In genomic region chr4:121829511-121829910, GRCh38 we compare ENCODE assay signal across 15 cellular contexts. TPM values are rescaled to one million over a fixed set of nuclear protein-coding genes. Genes with fewer than 3 reads are reported as not detected.
A peak's percentile ranks its signal among the peaks of the same experiment; 100 is the strongest.
DNase-seq lines count a peak whose midpoint lies in the region; ATAC-seq, FAIRE-seq and TF ChIP-seq lines count a peak whose summit lies in the region.
"Had no signal": no experiment of that assay in that cellular context is flagged by ENCODE, and none has a peak within 500 bp of the region (broad histone marks: within the 10 kb centered on the region; RNA-seq: fewer than 3 reads in every experiment).

No MANE protein-coding gene starts in this region.

- no peak overlapping the region for H2BK15ac ChIP-seq in neuronal stem cell (ENCODE audit: low read length)

- TF ChIP-seq CTCF in AG10803 (conservative IDR thresholded peaks at IDR 0.05; ENCODE audit: low read length) (no peak), K562 (IDR thresholded peaks at IDR 0.05 in 2 of 3, conservative IDR thresholded peaks at IDR 0.05 in 1 of 3; ENCODE audit: insufficient read depth in 2 of 3, low read depth in 1 of 3, low read length in 3 of 3) (no peak), PC-3 (conservative IDR thresholded peaks at IDR 0.05; ENCODE audit: low read depth, low read length) (no peak), foreskin keratinocyte (conservative IDR thresholded peaks at IDR 0.05) (no peak)

- H2BK12ac ChIP-seq in neuronal stem cell (ENCODE audit: low read length): no peak overlapping the region

- H2AK5ac ChIP-seq in neuronal stem cell (ENCODE audit: low read depth, low read length): no peak overlapping the region

- H2BK120ac ChIP-seq in neuronal stem cell (ENCODE audit: low read depth, low read length): no peak overlapping the region

- H3K9me1 ChIP-seq in K562 (ENCODE audit: control insufficient read depth, insufficient read depth, low read length): no peaks in the 10 kb centered on the region

- H3K27ac Mint-ChIP-seq in effector memory CD8-positive, alpha-beta T cell: no peak overlapping the region
- H3K27ac Mint-ChIP-seq: CD4-positive, CD25-positive, alpha-beta regulatory T cell; H9 had no signal

- H3K9me3 ChIP-seq in GM23248 (ENCODE audit: low read depth) (no peaks in the 10 kb centered on the region), K562 (replicated peaks; ENCODE audit: control insufficient read depth, insufficient read depth, low read depth, low read length) (no peaks in the 10 kb centered on the region), neuronal stem cell (replicated peaks in 1 of 2; ENCODE audit: control insufficient read depth in 2 of 2, insufficient read depth in 1 of 2, low read depth in 1 of 2, low read length in 2 of 2) (no peaks in the 10 kb centered on the region), PC-3 (ENCODE audit: low read length) (no peaks in the 10 kb centered on the region)
- H3K9me3 ChIP-seq: BLaER1 treated with 17β-estradiol and CSF1 and Interleukin-3, amounts not matched to agents 10 nM and 100 nM had no signal

- no peak overlapping the region for H2AFZ ChIP-seq in GM23248
- no peak overlapping the region for H2AFZ ChIP-seq in K562 (ENCODE audit: low read depth, low read length)
- H2AFZ ChIP-seq in neuronal stem cell (ENCODE audit: low read length): no peak overlapping the region
- no peak overlapping the region for H2AFZ ChIP-seq in PC-3 (ENCODE audit: low read length)

- in situ Hi-C loops in GM23248 (cut with MboI) (no loop called here), K562 (cut with MboI) (no loop called here)

- peaks cover 13% of the 10 kb centered on the region for H3K4me1 ChIP-seq in GM23248 (ENCODE audit: insufficient read depth)
- H3K4me1 ChIP-seq in K562 (replicated peaks in 1 of 2; ENCODE audit: control insufficient read depth in 2 of 2, insufficient read depth in 2 of 2, low read length in 2 of 2): peaks cover 0 to 10% of the 10 kb centered on the region in 2 experiments; a peak in 2 of 5 replicates
- H3K4me1 ChIP-seq in neuronal stem cell (ENCODE audit: control insufficient read depth in 2 of 2, insufficient read depth in 1 of 2, low read depth in 1 of 2, low read length in 2 of 2): no peaks in the 10 kb centered on the region
- H3K4me1 ChIP-seq in PC-3 (ENCODE audit: insufficient read depth, low read length): peaks cover 6% of the 10 kb centered on the region
- H3K4me1 ChIP-seq in foreskin keratinocyte: peaks cover 8% of the 10 kb centered on the region

- H3K23ac ChIP-seq in neuronal stem cell (ENCODE audit: low read depth, low read length, poor library complexity): no peak overlapping the region

- TF ChIP-seq POLR2A in K562 (conservative IDR thresholded peaks at IDR 0.05): no peak

- H2BK5ac ChIP-seq in neuronal stem cell (ENCODE audit: low read length): no peak overlapping the region

- no peaks in the 10 kb centered on the region for H3K27me3 Mint-ChIP-seq in effector memory CD8-positive, alpha-beta T cell
- H3K27me3 Mint-ChIP-seq: CD4-positive, CD25-positive, alpha-beta regulatory T cell had no signal

- H3F3A ChIP-seq in GM23248 (ENCODE audit: insufficient read depth): no peaks in the 10 kb centered on the region; the same call in 1 of the 2 replicates
- H3F3A ChIP-seq in PC-3 (ENCODE audit: low read length, unreplicated experiment): no peaks in the 10 kb centered on the region

- H3K9me3 Mint-ChIP-seq in effector memory CD8-positive, alpha-beta T cell: no peaks in the 10 kb centered on the region
- H3K9me3 Mint-ChIP-seq: CD4-positive, CD25-positive, alpha-beta regulatory T cell; H9 had no signal

- CTCF ChIA-PET in K562 (lab: Yijun Ruan, JAX; ENCODE audit: low intra/inter-chr PET ratio): interaction anchor here (0.6 kb wide), 1 partner anchor 312 kb away, joined by 3 read pairs; no protein-coding TSS in a partner anchor
- CTCF ChIA-PET in PC-3 (lab: Charles Lee): no interaction called here

- H4K20me1 ChIP-seq in GM23248 (ENCODE audit: insufficient read depth) (no peaks in the 10 kb centered on the region), K562 (replicated peaks; ENCODE audit: control insufficient read depth, insufficient read depth, low read length) (no peaks in the 10 kb centered on the region), PC-3 (ENCODE audit: low read length) (no peaks in the 10 kb centered on the region)
- H4K20me1 ChIP-seq: BLaER1 treated with 17β-estradiol and CSF1 and Interleukin-3, amounts not matched to agents 10 nM and 100 nM had no signal

- POLR2A ChIA-PET in K562 (lab: Yijun Ruan, JAX): no interaction called here
- POLR2A ChIA-PET in PC-3 (lab: Charles Lee; ENCODE audit: unreplicated experiment): no interaction called here

- no peak for TF ChIP-seq EP300 in K562 (IDR thresholded peaks at IDR 0.05; ENCODE audit: low read length)

- FAIRE-seq in K562 (lab: Jason Lieb, UNC): no peak
- FAIRE-seq: GM12891 had no signal

- WGBS in GM23248 (ENCODE audit: low coverage in 1 of 2, low lambda C conversion rate in 2 of 2, missing lambda C conversion rate in 2 of 2), 2 experiments: 87 to 93% methylated on average over 5 of the region's 5 CpGs
- 83% methylated on average over 5 of the region's 5 CpGs for WGBS in K562 (ENCODE audit: insufficient coverage, low coverage, missing lambda C conversion rate)
- WGBS in neuronal stem cell (ENCODE audit: extremely low coverage in 2 of 2, insufficient read length in 2 of 2, insufficient replicate concordance in 1 of 2), 2 donors: no CpG with 5 or more reads among the region's 5 CpGs

- H3K27ac ChIP-seq in GM23248: no peak overlapping the region
- H3K27ac ChIP-seq in K562 (ENCODE audit: extremely low read depth, low read depth, low read length): no peak overlapping the region
- H3K27ac ChIP-seq in neuronal stem cell (replicated peaks; ENCODE audit: low read length): no peak overlapping the region
- no peak overlapping the region for H3K27ac ChIP-seq in PC-3 (ENCODE audit: low read length)
- H3K27ac ChIP-seq in foreskin keratinocyte: no peak overlapping the region
- H3K27ac ChIP-seq: BLaER1 treated with 17β-estradiol and CSF1 and Interleukin-3, amounts not matched to agents 10 nM and 100 nM had no signal

- no peak overlapping the region for H3K18ac ChIP-seq in neuronal stem cell (ENCODE audit: low read length)

- H3K4me2 ChIP-seq in GM23248 (ENCODE audit: unreplicated experiment) (no peak overlapping the region), K562 (ENCODE audit: insufficient read depth, low read length) (no peak overlapping the region), neuronal stem cell (ENCODE audit: insufficient read depth, low read length, poor library complexity, severe bottlenecking) (no peak overlapping the region), PC-3 (ENCODE audit: low read length) (no peak overlapping the region)
- H3K4me2 ChIP-seq: BLaER1 treated with 17β-estradiol and CSF1 and Interleukin-3, amounts not matched to agents 10 nM and 100 nM had no signal

- no peaks in the 10 kb centered on the region for H3K27me3 ChIP-seq in GM23248 (replicated peaks; ENCODE audit: insufficient read depth)
- no peaks in the 10 kb centered on the region for H3K27me3 ChIP-seq in K562 (ENCODE audit: control insufficient read depth in 2 of 2, insufficient read depth in 2 of 2, low read length in 2 of 2)
- H3K27me3 ChIP-seq in neuronal stem cell (ENCODE audit: control insufficient read depth in 3 of 3, insufficient read depth in 3 of 3, low read depth in 1 of 3, low read length in 3 of 3): no peaks in the 10 kb centered on the region
- H3K27me3 ChIP-seq in PC-3 (ENCODE audit: low read length): no peaks in the 10 kb centered on the region
- H3K27me3 ChIP-seq in foreskin keratinocyte: no peaks in the 10 kb centered on the region
- H3K27me3 ChIP-seq: BLaER1 treated with 17β-estradiol and CSF1 and Interleukin-3, amounts not matched to agents 10 nM and 100 nM had no signal

- H3K9ac ChIP-seq in GM23248 (no peak overlapping the region), K562 (ENCODE audit: insufficient read depth in 1 of 2, low read depth in 2 of 2, low read length in 2 of 2) (no peak overlapping the region; a peak in 1 of 4 replicates), neuronal stem cell (ENCODE audit: low read depth, low read length, poor library complexity) (no peak overlapping the region), PC-3 (ENCODE audit: low read length) (no peak overlapping the region)
- H3K9ac ChIP-seq: BLaER1 treated with 17β-estradiol and CSF1 and Interleukin-3, amounts not matched to agents 10 nM and 100 nM had no signal

- peak overlapping the region; percentile 3 for H4K8ac ChIP-seq in neuronal stem cell (ENCODE audit: low read depth, low read length)

- intact Hi-C loops in K562 (cut with micrococcal nuclease) (no loop called here), PC-3 (cut with micrococcal nuclease) (no loop called here), cardiac septum (cut with DNase I) (no loop called here)

- H3K36me3 ChIP-seq in GM23248 (ENCODE audit: low read depth): peaks cover 41% of the 10 kb centered on the region
- peaks cover 9% of the 10 kb centered on the region; the same call in 1 of the 3 replicates for H3K36me3 ChIP-seq in K562 (ENCODE audit: control insufficient read depth, insufficient read depth, low read length)
- H3K36me3 ChIP-seq in neuronal stem cell (replicated peaks in 1 of 2; ENCODE audit: control insufficient read depth in 2 of 2, insufficient read depth in 2 of 2, low read length in 2 of 2): peaks cover 0 to 79% of the 10 kb centered on the region in 2 donors
- no peaks in the 10 kb centered on the region for H3K36me3 ChIP-seq in PC-3 (ENCODE audit: low read depth, low read length)

- no TSS peak for BruUV-seq in K562 (replicated peaks; lab: Mats Ljungman, UMichigan)
- no TSS peak for BruUV-seq in PC-3 (replicated peaks; lab: Mats Ljungman, UMichigan)

- H3K79me1 ChIP-seq in neuronal stem cell (ENCODE audit: low read depth, low read length): no peaks in the 10 kb centered on the region

- H3K4me3 Mint-ChIP-seq in effector memory CD8-positive, alpha-beta T cell: no peak overlapping the region
- H3K4me3 Mint-ChIP-seq: CD4-positive, CD25-positive, alpha-beta regulatory T cell; H9 had no signal

- H3K4ac ChIP-seq in neuronal stem cell (ENCODE audit: low read length): no peak overlapping the region

- H3K36me3 Mint-ChIP-seq in effector memory CD8-positive, alpha-beta T cell (ENCODE audit: insufficient read depth): peaks cover 12% of the 10 kb centered on the region

- H3K4me3 ChIP-seq in AG10803 (ENCODE audit: low read length) (no peak overlapping the region), GM23248 (no peak overlapping the region), K562 (no peak overlapping the region), neuronal stem cell (ENCODE audit: low read length in 2 of 2) (no peak overlapping the region), PC-3 (ENCODE audit: low read length) (no peak overlapping the region)
- H3K4me3 ChIP-seq: BLaER1 treated with 17β-estradiol and CSF1 and Interleukin-3, amounts not matched to agents 10 nM and 100 nM had no signal

- H3K9me2 ChIP-seq in GM23248 (ENCODE audit: insufficient read depth) (no peaks in the 10 kb centered on the region), PC-3 (replicated peaks; ENCODE audit: low read length) (no peaks in the 10 kb centered on the region)

- no peak overlapping the region for H4K91ac ChIP-seq in neuronal stem cell (ENCODE audit: low read depth, low read length, poor library complexity)

- peak; percentile 24 for DNase-seq in AG10803 (ENCODE audit: low read depth)
- peak; percentile 11 for DNase-seq in GM23248
- no peak for DNase-seq in K562 (ENCODE audit: extremely low read depth in 1 of 4, low spot score in 3 of 4)
- no peak for DNase-seq in neuronal stem cell (ENCODE audit: low spot score)
- DNase-seq in effector memory CD8-positive, alpha-beta T cell: no peak
- no peak for DNase-seq in PC-3
- no peak for DNase-seq in cardiac septum (ENCODE audit: low spot score)
- DNase-seq in foreskin keratinocyte: no peak
- DNase-seq: 8988T; CD4-positive, CD25-positive, alpha-beta regulatory T cell; DMS53; GOT3; H9 had no signal

- H3K79me2 ChIP-seq in GM23248 (ENCODE audit: insufficient read depth): no peaks in the 10 kb centered on the region
- no peaks in the 10 kb centered on the region for H3K79me2 ChIP-seq in K562 (ENCODE audit: control insufficient read depth, insufficient read depth, low read length)
- no peaks in the 10 kb centered on the region for H3K79me2 ChIP-seq in PC-3 (ENCODE audit: low read length)

- ATAC-seq in K562: no peak
- no peak for ATAC-seq in effector memory CD8-positive, alpha-beta T cell (replicated peaks)
- ATAC-seq in PC-3: no peak
- ATAC-seq in foreskin keratinocyte: no peak

- no peaks in the 10 kb centered on the region for H3K4me1 Mint-ChIP-seq in effector memory CD8-positive, alpha-beta T cell (ENCODE audit: low read depth in 2 of 2)
- H3K4me1 Mint-ChIP-seq: H9 had no signal

- no peak for TF ChIP-seq RAD21 in K562 (CRISPR knock-in tag; conservative IDR thresholded peaks at IDR 0.05 in 1 of 2, IDR thresholded peaks at IDR 0.05 in 1 of 2)

- no peak overlapping the region for H3K14ac ChIP-seq in neuronal stem cell (ENCODE audit: low read length)

RNA-seq across cellular contexts. Expression of gene CCNA2, which starts 5.8 kb away (rescaled TPM):
- 45.3 and 47.7 TPM in 2 replicates for total RNA-seq in GM23248 (2014; rRNA removed; shearing (Covaris generic))
- polyA plus RNA-seq in GM23248 (2016; fragmentation: Nextera tagmentation; extraction: Ambion mirVana): 33.1 and 33.7 TPM in 2 replicates
- total RNA-seq in K562 (2011; cell fraction: chromatin; rRNA removed; ENCODE audit: low replicate concordance): 15.4 and 28.6 TPM in 2 replicates
- 22.8 and 24.7 TPM in 2 replicates for total RNA-seq in K562 (2011; cell fraction: nucleolus; rRNA removed)
- 26.8 and 30.0 TPM in 2 replicates for total RNA-seq in K562 (2011; cell fraction: nucleoplasm; rRNA removed)
- total RNA-seq in K562 (2014; rRNA removed): 154 and 173 TPM in 2 replicates
- 197 and 225 TPM in 2 replicates for total RNA-seq in K562 (2014; rRNA removed; fragmentation: Illumina TruSeq; extraction: Trizol)
- 174 and 190 TPM in 2 replicates for total RNA-seq in K562 (2015; rRNA removed; fragmentation: Illumina TruSeq; extraction: Trizol)
- total RNA-seq in K562 (2021): 147 TPM in 2 replicates
- 141 and 192 TPM in 2 replicates for polyA plus RNA-seq in K562 (2011; rRNA removed)
- polyA plus RNA-seq in K562 (2011; cell fraction: cytosol; rRNA removed): 89.4 and 97.5 TPM in 2 replicates
- polyA plus RNA-seq in K562 (2011; cell fraction: nucleus; rRNA removed): 36.4 and 53.0 TPM in 2 replicates
- polyA plus RNA-seq in K562 (2012): 99.1 and 103 TPM in 2 replicates
- polyA plus RNA-seq in K562 (2014; fragmentation: Illumina TruSeq; extraction: Trizol): 162 and 194 TPM in 2 replicates
- 10 to 100 TPM; 37.1 to 47.8 TPM for polyA plus RNA-seq in K562 (2014; fragmentation: Nextera tagmentation; extraction: Ambion mirVana)
- 110 and 122 TPM in 2 replicates for polyA plus RNA-seq in K562 (2014; rRNA removed)
- polyA minus RNA-seq in K562 (2011; rRNA and poly(A)+ RNA removed): 207 and 226 TPM in 2 replicates
- polyA minus RNA-seq in K562 (2011; cell fraction: cytosol; rRNA and poly(A)+ RNA removed): 92.9 and 104 TPM in 2 replicates
- 25.4 and 41.9 TPM in 2 replicates for polyA minus RNA-seq in K562 (2011; cell fraction: nucleus; rRNA and poly(A)+ RNA removed)
- 102 TPM for polyA plus RNA-seq in neuronal stem cell (2013, experiment 1 of 2)
- 102 TPM for polyA plus RNA-seq in neuronal stem cell (2013, experiment 2 of 2)
- 59.1 and 78.0 TPM in 2 replicates for total RNA-seq in PC-3 (2014; rRNA removed)
- total RNA-seq in cardiac septum: 0.38 TPM
- total RNA-seq in foreskin keratinocyte: 65.8 and 83.0 TPM in 2 replicates
- 28.0 and 42.7 TPM in 2 replicates for polyA plus RNA-seq in foreskin keratinocyte

RNA-seq across cellular contexts. Expression of gene EXOSC9, which starts 28.4 kb away (rescaled TPM):
- 44.1 and 48.4 TPM in 2 replicates for total RNA-seq in GM23248 (2014; rRNA removed; shearing (Covaris generic))
- polyA plus RNA-seq in GM23248 (2016; fragmentation: Nextera tagmentation; extraction: Ambion mirVana) (37.9 and 41.9 TPM in 2 replicates), K562 (2011; rRNA removed) (92.7 and 115 TPM in 2 replicates), K562 (2014; fragmentation: Illumina TruSeq; extraction: Trizol) (121 and 130 TPM in 2 replicates), K562 (2014; fragmentation: Nextera tagmentation; extraction: Ambion mirVana) (100 to 1,000 TPM; 157 to 166 TPM), K562 (2014; rRNA removed) (100 and 105 TPM in 2 replicates), foreskin keratinocyte (27.8 and 36.0 TPM in 2 replicates)
- 51.5 and 75.8 TPM in 2 replicates for total RNA-seq in K562 (2011; cell fraction: chromatin; rRNA removed; ENCODE audit: low replicate concordance)
- 31.0 and 31.2 TPM in 2 replicates for total RNA-seq in K562 (2011; cell fraction: nucleolus; rRNA removed)
- 29.8 and 46.2 TPM in 2 replicates for total RNA-seq in K562 (2011; cell fraction: nucleoplasm; rRNA removed)
- total RNA-seq in K562 (2014; rRNA removed) (70.2 and 89.5 TPM in 2 replicates), K562 (2014; rRNA removed; fragmentation: Illumina TruSeq; extraction: Trizol) (118 and 143 TPM in 2 replicates), K562 (2015; rRNA removed; fragmentation: Illumina TruSeq; extraction: Trizol) (103 and 111 TPM in 2 replicates), K562 (2021) (64.7 and 68.0 TPM in 2 replicates), PC-3 (2014; rRNA removed) (19.0 and 23.4 TPM in 2 replicates), cardiac septum (13.5 TPM), foreskin keratinocyte (37.9 and 45.5 TPM in 2 replicates)
- 22.9 and 38.9 TPM in 2 replicates for polyA plus RNA-seq in K562 (2011; cell fraction: cytosol; rRNA removed)
- polyA plus RNA-seq in K562 (2011; cell fraction: nucleus; rRNA removed): 47.5 and 67.6 TPM in 2 replicates
- 50.3 and 74.6 TPM in 2 replicates for polyA plus RNA-seq in K562 (2012)
- 114 and 134 TPM in 2 replicates for polyA minus RNA-seq in K562 (2011; rRNA and poly(A)+ RNA removed)
- 31.6 and 57.5 TPM in 2 replicates for polyA minus RNA-seq in K562 (2011; cell fraction: cytosol; rRNA and poly(A)+ RNA removed)
- 42.5 and 63.4 TPM in 2 replicates for polyA minus RNA-seq in K562 (2011; cell fraction: nucleus; rRNA and poly(A)+ RNA removed)
- 60.2 TPM for polyA plus RNA-seq in neuronal stem cell (2013, experiment 1 of 2)
- polyA plus RNA-seq in neuronal stem cell (2013, experiment 2 of 2): 59.1 TPM

RNA-seq across cellular contexts. Expression of gene BBS7, which starts 40.8 kb away (rescaled TPM):
- total RNA-seq in GM23248 (2014; rRNA removed; shearing (Covaris generic)): 24.5 and 25.3 TPM in 2 replicates
- polyA plus RNA-seq in GM23248 (2016; fragmentation: Nextera tagmentation; extraction: Ambion mirVana) (27.7 and 28.7 TPM in 2 replicates), K562 (2011; rRNA removed) (19.1 and 25.8 TPM in 2 replicates), K562 (2014; fragmentation: Illumina TruSeq; extraction: Trizol) (13.4 and 13.7 TPM in 2 replicates), K562 (2014; fragmentation: Nextera tagmentation; extraction: Ambion mirVana) (10 to 100 TPM; 17.2 to 19.0 TPM), K562 (2014; rRNA removed) (15.2 and 19.8 TPM in 2 replicates), foreskin keratinocyte (16.8 and 17.6 TPM in 2 replicates)
- total RNA-seq in K562 (2011; cell fraction: chromatin; rRNA removed; ENCODE audit: low replicate concordance): 15.5 and 27.7 TPM in 2 replicates
- total RNA-seq in K562 (2011; cell fraction: nucleolus; rRNA removed): 9.9 and 11.3 TPM in 2 replicates
- 10.2 and 12.1 TPM in 2 replicates for total RNA-seq in K562 (2011; cell fraction: nucleoplasm; rRNA removed)
- total RNA-seq in K562 (2014; rRNA removed) (11.8 and 13.7 TPM in 2 replicates), K562 (2014; rRNA removed; fragmentation: Illumina TruSeq; extraction: Trizol) (15.5 and 22.8 TPM in 2 replicates), K562 (2015; rRNA removed; fragmentation: Illumina TruSeq; extraction: Trizol) (14.6 and 16.4 TPM in 2 replicates), K562 (2021) (20.2 and 22.1 TPM in 2 replicates), PC-3 (2014; rRNA removed) (5.2 and 10.1 TPM in 2 replicates), cardiac septum (6.1 TPM), foreskin keratinocyte (28.1 and 29.2 TPM in 2 replicates)
- 12.6 and 15.9 TPM in 2 replicates for polyA plus RNA-seq in K562 (2011; cell fraction: cytosol; rRNA removed)
- polyA plus RNA-seq in K562 (2011; cell fraction: nucleus; rRNA removed): 15.0 and 15.8 TPM in 2 replicates
- polyA plus RNA-seq in K562 (2012): 12.5 and 15.2 TPM in 2 replicates
- 18.4 and 19.4 TPM in 2 replicates for polyA minus RNA-seq in K562 (2011; rRNA and poly(A)+ RNA removed)
- polyA minus RNA-seq in K562 (2011; cell fraction: cytosol; rRNA and poly(A)+ RNA removed): 6.3 and 18.9 TPM in 2 replicates
- polyA minus RNA-seq in K562 (2011; cell fraction: nucleus; rRNA and poly(A)+ RNA removed): 9.3 and 14.7 TPM in 2 replicates
- polyA plus RNA-seq in neuronal stem cell (2013, experiment 1 of 2): 24.2 TPM
- polyA plus RNA-seq in neuronal stem cell (2013, experiment 2 of 2): 24.2 TPM

Comparison
In these comparisons a context has a peak if more than half of its experiments do, and no peak if none do; other contexts are left out.
1. DNase-seq: peak in AG10803 (single experiment) and GM23248 (single experiment); none in K562 (0 of 4), neuronal stem cell (single experiment), effector memory CD8-positive, alpha-beta T cell (0 of 3), PC-3 (single experiment), cardiac septum (single experiment) and foreskin keratinocyte (0 of 2).
2. RNA of gene CCNA2, which starts 5.8 kb away (total RNA-seq): 15.4 to 225 TPM in K562, 65.8 to 83.0 TPM in foreskin keratinocyte, 59.1 to 78.0 TPM in PC-3 and 45.3 to 47.7 TPM in GM23248; 0.38 TPM in cardiac septum (single experiment); every median in the first group is over 10 times any median in the second.